8 cellular contexts compared by ENCODE assay signal in genomic region chr12:14960548-14961465, GRCh38. TPM values are rescaled to one million over a fixed set of nuclear protein-coding genes. Genes with fewer than 3 reads are reported as not detected.
DNase-seq lines count a peak whose midpoint lies in the region; ATAC-seq and TF ChIP-seq lines count a peak whose summit lies in the region.

No MANE protein-coding gene starts in this region.

- POLR2A ChIA-PET in CD4-positive, alpha-beta T cell (lab: Charles Lee), result interaction anchor here (0.6 to 8.5 kb wide), 23 partner anchors 9 to 595 kb away, joined by 3 to 144 read pairs (median 5); partner anchors contain the start of genes C12orf60, ERP27, RERG and WBP11
- POLR2A ChIA-PET in GM10248 (lab: Yijun Ruan, JAX), result no interaction called here

- peak; percentile 40 for ATAC-seq in CD4-positive, alpha-beta T cell (ENCODE audit: poor library complexity)
- peak; percentile 30 for ATAC-seq in GM19463 (IDR thresholded peaks at IDR 0.05; ENCODE audit: unreplicated experiment)
- ATAC-seq in HG03457 (IDR thresholded peaks at IDR 0.05; ENCODE audit: unreplicated experiment), result peak; percentile 32

- no peaks in the 10 kb centered on the region for H3K9me3 ChIP-seq in CD4-positive, alpha-beta T cell (ENCODE audit: control insufficient read depth, low read length)

- peaks cover 73% of the 10 kb centered on the region for H3K4me1 Mint-ChIP-seq in CD4-positive, alpha-beta T cell (ENCODE audit: low read depth)
- peaks cover 41% of the 10 kb centered on the region for H3K4me1 Mint-ChIP-seq in T-helper 2 cell treated with Interferon-gamma antibody and Interleukin-4, amounts not matched to agents 5 μg/mL and 100 μg/mL, for 36 hours (ENCODE audit: low read depth)
- peaks cover 50% of the 10 kb centered on the region for H3K4me1 Mint-ChIP-seq in osteocyte (ENCODE audit: unreplicated experiment)

- H3K27ac Mint-ChIP-seq in CD4-positive, alpha-beta T cell, result peak overlapping the region; percentile 94
- peak overlapping the region; percentile 99 for H3K27ac Mint-ChIP-seq in T-helper 2 cell treated with Interferon-gamma antibody and Interleukin-4, amounts not matched to agents 5 μg/mL and 100 μg/mL, for 36 hours
- H3K27ac Mint-ChIP-seq in osteocyte (ENCODE audit: unreplicated experiment), result peak overlapping the region; percentile 78

- peak in 8 of 10 experiments; percentile 45 to 57 (median 50) for DNase-seq in CD4-positive, alpha-beta T cell
- DNase-seq in T-helper 2 cell treated with Interferon-gamma antibody and Interleukin-4, amounts not matched to agents 5 μg/mL and 100 μg/mL, for 36 hours (ENCODE audit: low spot score), result peak; percentile 36
- no peak for DNase-seq in epithelial cell of prostate (ENCODE audit: low read depth, low spot score)
- DNase-seq in osteocyte (ENCODE audit: extremely low spot score, unreplicated experiment), result no peak
- no peak for DNase-seq in GM10248 (ENCODE audit: extremely low spot score)
- no peak for DNase-seq in ecto neural progenitor cell (ENCODE audit: low spot score)

- no peaks in the 10 kb centered on the region for H3K27me3 ChIP-seq in CD4-positive, alpha-beta T cell (ENCODE audit: control insufficient read depth, insufficient read depth, low read length)

- intact Hi-C loops in CD4-positive, alpha-beta T cell (cut with DNase I, micrococcal nuclease), result loop anchor here (1.0 to 5.0 kb wide), 6 partner anchors 9 to 594 kb away; partner anchors contain the start of genes C12orf60 (in 2 of the 2), WBP11 (in 2 of the 2) and ATF7IP (in 1 of the 2)

- H3K27ac ChIP-seq in CD4-positive, alpha-beta T cell (ENCODE audit: low read depth, low read length), result peak overlapping the region; percentile 90
- peak overlapping the region; percentile 78 for H3K27ac ChIP-seq in epithelial cell of prostate

- no peaks in the 10 kb centered on the region for H3K27me3 Mint-ChIP-seq in CD4-positive, alpha-beta T cell
- no peaks in the 10 kb centered on the region for H3K27me3 Mint-ChIP-seq in T-helper 2 cell treated with Interferon-gamma antibody and Interleukin-4, amounts not matched to agents 5 μg/mL and 100 μg/mL, for 36 hours (ENCODE audit: low read depth)
- no peaks in the 10 kb centered on the region for H3K27me3 Mint-ChIP-seq in osteocyte (ENCODE audit: unreplicated experiment)

- CTCF ChIA-PET in CD4-positive, alpha-beta T cell (lab: Charles Lee), result interaction anchor here (1.1 to 1.2 kb wide), 3 partner anchors 12 to 39 kb away, joined by 3 to 4 read pairs (median 3); no protein-coding TSS in a partner anchor
- CTCF ChIA-PET in GM10248 (lab: Yijun Ruan, JAX), result interaction anchor here (1.1 to 1.7 kb wide), 2 partner anchors 9 to 36 kb away, joined by 4 to 5 read pairs; no protein-coding TSS in a partner anchor

- H3K9me3 Mint-ChIP-seq in CD4-positive, alpha-beta T cell, result no peaks in the 10 kb centered on the region
- H3K9me3 Mint-ChIP-seq in T-helper 2 cell treated with Interferon-gamma antibody and Interleukin-4, amounts not matched to agents 5 μg/mL and 100 μg/mL, for 36 hours, result no peaks in the 10 kb centered on the region
- no peaks in the 10 kb centered on the region for H3K9me3 Mint-ChIP-seq in osteocyte (ENCODE audit: unreplicated experiment)

- peaks cover 57% of the 10 kb centered on the region for H3K36me3 Mint-ChIP-seq in CD4-positive, alpha-beta T cell (ENCODE audit: low read depth)
- peaks cover 57% of the 10 kb centered on the region for H3K36me3 Mint-ChIP-seq in T-helper 2 cell treated with Interferon-gamma antibody and Interleukin-4, amounts not matched to agents 5 μg/mL and 100 μg/mL, for 36 hours (ENCODE audit: low read depth)
- no peaks in the 10 kb centered on the region for H3K36me3 Mint-ChIP-seq in osteocyte (ENCODE audit: unreplicated experiment)

- peak overlapping the region; percentile 97 for H3K4me3 Mint-ChIP-seq in CD4-positive, alpha-beta T cell
- H3K4me3 Mint-ChIP-seq in T-helper 2 cell treated with Interferon-gamma antibody and Interleukin-4, amounts not matched to agents 5 μg/mL and 100 μg/mL, for 36 hours, result peak overlapping the region; percentile 99
- peak overlapping the region; percentile 57 for H3K4me3 Mint-ChIP-seq in osteocyte (ENCODE audit: unreplicated experiment)

- TF ChIP-seq CTCF in CD4-positive, alpha-beta T cell (IDR thresholded peaks at IDR 0.05), result no peak
- TF ChIP-seq CTCF in osteocyte (IDR thresholded peaks at IDR 0.05) (no peak), GM10248 (IDR thresholded peaks at IDR 0.05; ENCODE audit: control extremely low read depth, extremely low read depth, low read depth, missing control alignments) (no peak)

RNA-seq across cellular contexts. Expression of gene ARHGDIB, which starts 0.6 kb away (rescaled TPM):
- 100 to 1,000 TPM; 872 to 942 TPM for total RNA-seq in CD4-positive, alpha-beta T cell
- total RNA-seq in osteocyte, result 13.8 and 14.4 TPM in 2 replicates

RNA-seq across cellular contexts. Expression of gene PDE6H, which starts 12.0 kb away (rescaled TPM):
- not detected for total RNA-seq in CD4-positive, alpha-beta T cell
- total RNA-seq in osteocyte, result not detected in 2 replicates

RNA-seq across cellular contexts. Expression of gene ERP27, which starts 22.5 kb away (rescaled TPM):
- total RNA-seq in CD4-positive, alpha-beta T cell, result 10 to 100 TPM; 16.2 to 17.1 TPM
- 0.50 and 0.70 TPM in 2 replicates for total RNA-seq in osteocyte

Comparison
In these comparisons a context has a peak if more than half of its experiments do, and no peak if none do; other contexts are left out.
1. DNase-seq: peak in CD4-positive, alpha-beta T cell (8 of 10) and T-helper 2 cell treated with Interferon-gamma antibody and Interleukin-4, amounts not matched to agents 5 μg/mL and 100 μg/mL, for 36 hours (single experiment); none in epithelial cell of prostate (single experiment), osteocyte (single experiment), GM10248 (single experiment) and ecto neural progenitor cell (single experiment).
2. RNA of gene ARHGDIB, which starts 0.6 kb away (total RNA-seq): 872 to 942 TPM in CD4-positive, alpha-beta T cell; 13.8 to 14.4 TPM in osteocyte; every median in the first group is over 10 times any median in the second.
3. RNA of gene ERP27, which starts 22.5 kb away (total RNA-seq): 16.2 to 17.1 TPM in CD4-positive, alpha-beta T cell; 0.50 to 0.70 TPM in osteocyte; every median in the first group is over 10 times any median in the second.
4. Peak in every context shown above with its lines, with median percentiles within 50 percentile points of each other: ATAC-seq, H3K27ac Mint-ChIP-seq and H3K4me3 Mint-ChIP-seq.